ENCODE assay signal across 9 cellular contexts in the genomic region with DNA sequence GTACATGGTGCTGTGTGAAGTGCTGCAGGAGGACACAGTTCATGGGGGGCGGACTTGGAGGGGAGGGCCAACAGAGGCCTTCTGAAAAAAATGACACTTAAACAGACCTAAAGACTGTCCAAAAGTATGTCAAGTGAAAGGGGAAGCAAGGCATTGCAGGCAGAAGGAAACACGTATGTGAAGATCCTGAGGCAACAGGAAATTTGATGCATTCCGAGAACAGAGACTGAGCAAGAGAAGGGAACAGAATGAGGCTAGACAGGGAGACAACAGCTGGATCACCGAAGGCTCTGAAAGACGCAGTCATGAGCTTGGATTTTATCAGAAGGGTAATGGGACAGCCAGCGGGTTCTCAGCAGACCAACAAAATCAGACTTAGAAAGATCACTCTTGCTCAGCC. TPM values are rescaled to one million over a fixed set of nuclear protein-coding genes. Genes with fewer than 3 reads are reported as not detected.
DNase-seq lines count a peak whose midpoint lies in the region; ATAC-seq and TF ChIP-seq lines count a peak whose summit lies in the region.
"Had no signal": no experiment of that assay in that cellular context is flagged by ENCODE, and none has a peak within 500 bp of the region (broad histone marks: within the 10 kb centered on the region; RNA-seq: fewer than 3 reads in every experiment).

No MANE protein-coding gene starts in this region.

- ATAC-seq in activated T-cell treated with anti-CD3 and anti-CD28 coated beads, Interleukin-2, amount 50 U/mL, for 72 hours (replicated peaks in 1 of 2) = no peak
- ATAC-seq in left lung = no peak
- no peak for ATAC-seq in GM18861 (IDR thresholded peaks at IDR 0.05; ENCODE audit: unreplicated experiment)

- intact Hi-C loops in activated T-helper 1 cell treated with anti-CD3 and anti-CD28 coated beads, Interleukin-12 subunit alpha, Interleukin-12 subunit beta, Interleukin-2, Interleukin-4 antibody, amounts not matched to agents 30 ng/mL and 10 ng/mL and 1 ng/mL, durations not matched to agents 14 hours and 24 hours and 36 hours (cut with micrococcal nuclease) = loop anchor here (2.0 kb wide), 2 partner anchors 55 to 385 kb away; partner anchors contain the start of gene RPL23A
- intact Hi-C loops in left lung (cut with DNase I) (no loop called here), transverse colon (cut with DNase I; ENCODE audit: low total_unique reads) (no loop called here)

- H3K27me3 ChIP-seq in left lung (no peaks in the 10 kb centered on the region), transverse colon (no peaks in the 10 kb centered on the region)

- H3K4me1 Mint-ChIP-seq in activated T-cell treated with anti-CD3 and anti-CD28 coated beads, Interleukin-2, amount 50 U/mL, for 72 hours (ENCODE audit: low read depth) = peaks cover 38% of the 10 kb centered on the region
- H3K4me1 Mint-ChIP-seq in activated T-helper 1 cell treated with anti-CD3 and anti-CD28 coated beads, Interleukin-12 subunit alpha, Interleukin-12 subunit beta, Interleukin-2, Interleukin-4 antibody, amounts not matched to agents 30 ng/mL and 10 ng/mL and 1 ng/mL, durations not matched to agents 14 hours and 24 hours and 36 hours (ENCODE audit: low read depth) = peaks cover 45% of the 10 kb centered on the region

- H3K4me3 ChIP-seq in left lung (peak overlapping the region; percentile 89 to 97), transverse colon (peak overlapping the region in 3 of 4 donors; percentile 91 to 94 (median 91))

- H3K27ac ChIP-seq in left lung (peak overlapping the region in 1 of 2 donors; percentile 97), transverse colon (peak overlapping the region; percentile 94 to 97 (median 96))

- no peak for TF ChIP-seq EP300 in transverse colon (IDR thresholded peaks at IDR 0.05; ENCODE audit: low read depth)

- in situ Hi-C loops in transverse colon (cut with MboI; ENCODE audit: low pct_ligation_motif_present in 1 of 4, low pct_unique_long_range_greater_than_20kb in 1 of 4, low sequenced_read_pairs in 3 of 4) = no loop called here

- DNase-seq in activated T-cell treated with anti-CD3 and anti-CD28 coated beads, Interleukin-2, amount 50 U/mL, for 72 hours = no peak
- no peak for DNase-seq in activated T-cell treated with anti-CD3 and anti-CD28 coated beads, Interleukin-2, amount 50 U/mL, for 48 hours
- DNase-seq in activated T-helper 1 cell treated with anti-CD3 and anti-CD28 coated beads, Interleukin-12 subunit alpha, Interleukin-12 subunit beta, Interleukin-2, Interleukin-4 antibody, amounts not matched to agents 30 ng/mL and 10 ng/mL and 1 ng/mL, durations not matched to agents 14 hours and 24 hours and 36 hours (ENCODE audit: low spot score) = no peak
- no peak for DNase-seq in left lung
- no peak for DNase-seq in transverse colon
- no peak for DNase-seq in RPMI8226
- DNase-seq in GDM1 (lab: John Stamatoyannopoulos, UW) = no peak
- DNase-seq: NCI-H2171 treated with DMSO at 0.1 percent for 48 hours had no signal

- peaks cover 0 to under 1% of the 10 kb centered on the region in 2 donors for H3K36me3 Mint-ChIP-seq in activated T-cell treated with anti-CD3 and anti-CD28 coated beads, Interleukin-2, amount 50 U/mL, for 72 hours (ENCODE audit: insufficient read depth in 2 of 2)
- peaks cover 4% of the 10 kb centered on the region for H3K36me3 Mint-ChIP-seq in activated T-helper 1 cell treated with anti-CD3 and anti-CD28 coated beads, Interleukin-12 subunit alpha, Interleukin-12 subunit beta, Interleukin-2, Interleukin-4 antibody, amounts not matched to agents 30 ng/mL and 10 ng/mL and 1 ng/mL, durations not matched to agents 14 hours and 24 hours and 36 hours (ENCODE audit: low read depth)

- 62 to 70% methylated on average over 6 of the region's 6 CpGs for WGBS in transverse colon (ENCODE audit: low coverage in 1 of 2), 2 donors

- peaks cover 24 to 52% of the 10 kb centered on the region in 2 donors for H3K4me1 ChIP-seq in left lung
- H3K4me1 ChIP-seq in transverse colon = peaks cover 13 to 42% (median 25%) of the 10 kb centered on the region in 4 donors

- H3K9me3 ChIP-seq in left lung (no peaks in the 10 kb centered on the region), transverse colon (no peaks in the 10 kb centered on the region)

- TF ChIP-seq CTCF in left lung (IDR thresholded peaks at IDR 0.05) (no peak), transverse colon (IDR thresholded peaks at IDR 0.05) (no peak)

- H3K36me3 ChIP-seq in left lung (peaks cover 0 to 31% of the 10 kb centered on the region in 2 donors), transverse colon (peaks cover 0 to 4% (median under 1%) of the 10 kb centered on the region in 4 donors)

- H3K4me3 Mint-ChIP-seq in activated T-cell treated with anti-CD3 and anti-CD28 coated beads, Interleukin-2, amount 50 U/mL, for 72 hours = peak overlapping the region; percentile 90 to 97
- peak overlapping the region; percentile 99 for H3K4me3 Mint-ChIP-seq in activated T-helper 1 cell treated with anti-CD3 and anti-CD28 coated beads, Interleukin-12 subunit alpha, Interleukin-12 subunit beta, Interleukin-2, Interleukin-4 antibody, amounts not matched to agents 30 ng/mL and 10 ng/mL and 1 ng/mL, durations not matched to agents 14 hours and 24 hours and 36 hours

- no peak for TF ChIP-seq POLR2A in transverse colon (IDR thresholded peaks at IDR 0.05)

- H3K9me3 Mint-ChIP-seq in activated T-cell treated with anti-CD3 and anti-CD28 coated beads, Interleukin-2, amount 50 U/mL, for 72 hours = no peaks in the 10 kb centered on the region
- H3K9me3 Mint-ChIP-seq in activated T-helper 1 cell treated with anti-CD3 and anti-CD28 coated beads, Interleukin-12 subunit alpha, Interleukin-12 subunit beta, Interleukin-2, Interleukin-4 antibody, amounts not matched to agents 30 ng/mL and 10 ng/mL and 1 ng/mL, durations not matched to agents 14 hours and 24 hours and 36 hours = no peaks in the 10 kb centered on the region

- H3K27me3 Mint-ChIP-seq in activated T-cell treated with anti-CD3 and anti-CD28 coated beads, Interleukin-2, amount 50 U/mL, for 72 hours (ENCODE audit: low read depth) = no peaks in the 10 kb centered on the region
- H3K27me3 Mint-ChIP-seq in activated T-helper 1 cell treated with anti-CD3 and anti-CD28 coated beads, Interleukin-12 subunit alpha, Interleukin-12 subunit beta, Interleukin-2, Interleukin-4 antibody, amounts not matched to agents 30 ng/mL and 10 ng/mL and 1 ng/mL, durations not matched to agents 14 hours and 24 hours and 36 hours (ENCODE audit: insufficient read depth) = no peaks in the 10 kb centered on the region

- H3K27ac Mint-ChIP-seq in activated T-cell treated with anti-CD3 and anti-CD28 coated beads, Interleukin-2, amount 50 U/mL, for 72 hours = peak overlapping the region; percentile 6
- peak overlapping the region; percentile 97 for H3K27ac Mint-ChIP-seq in activated T-helper 1 cell treated with anti-CD3 and anti-CD28 coated beads, Interleukin-12 subunit alpha, Interleukin-12 subunit beta, Interleukin-2, Interleukin-4 antibody, amounts not matched to agents 30 ng/mL and 10 ng/mL and 1 ng/mL, durations not matched to agents 14 hours and 24 hours and 36 hours

RNA-seq across cellular contexts. Expression of gene IFT20, which starts 1.1 kb away (rescaled TPM):
- 10 to 100 TPM; 31.1 to 31.7 TPM for total RNA-seq in activated T-cell treated with anti-CD3 and anti-CD28 coated beads, Interleukin-2, amount 50 U/mL, for 72 hours
- total RNA-seq in activated T-helper 1 cell treated with anti-CD3 and anti-CD28 coated beads, Interleukin-12 subunit alpha, Interleukin-12 subunit beta, Interleukin-2, Interleukin-4 antibody, amounts not matched to agents 30 ng/mL and 10 ng/mL and 1 ng/mL, durations not matched to agents 14 hours and 24 hours and 36 hours = 21.3 and 25.8 TPM in 2 replicates
- total RNA-seq in left lung (10 to 100 TPM; 27.6 to 42.2 TPM), transverse colon (10 to 100 TPM in 3 of 4 donors, 1 to 10 TPM in 1; 7.2 to 46.0 (median 32.4) TPM)

RNA-seq across cellular contexts. Expression of gene TNFAIP1, which starts 1.4 kb away (rescaled TPM):
- total RNA-seq in activated T-cell treated with anti-CD3 and anti-CD28 coated beads, Interleukin-2, amount 50 U/mL, for 72 hours = 10 to 100 TPM; 20.9 to 22.1 TPM
- total RNA-seq in activated T-helper 1 cell treated with anti-CD3 and anti-CD28 coated beads, Interleukin-12 subunit alpha, Interleukin-12 subunit beta, Interleukin-2, Interleukin-4 antibody, amounts not matched to agents 30 ng/mL and 10 ng/mL and 1 ng/mL, durations not matched to agents 14 hours and 24 hours and 36 hours = 35.1 and 39.9 TPM in 2 replicates
- 10 to 100 TPM; 57.6 to 80.7 TPM for total RNA-seq in left lung
- 100 to 1,000 TPM in 1 of 4 donors, 10 to 100 TPM in 3; 25.6 to 137 (median 49.4) TPM for total RNA-seq in transverse colon

RNA-seq across cellular contexts. Expression of gene TMEM97, which starts 15.2 kb away (rescaled TPM):
- 10 to 100 TPM; 23.4 to 38.2 TPM for total RNA-seq in activated T-cell treated with anti-CD3 and anti-CD28 coated beads, Interleukin-2, amount 50 U/mL, for 72 hours
- total RNA-seq in activated T-helper 1 cell treated with anti-CD3 and anti-CD28 coated beads, Interleukin-12 subunit alpha, Interleukin-12 subunit beta, Interleukin-2, Interleukin-4 antibody, amounts not matched to agents 30 ng/mL and 10 ng/mL and 1 ng/mL, durations not matched to agents 14 hours and 24 hours and 36 hours = 60.9 and 64.5 TPM in 2 replicates
- total RNA-seq in left lung = 10 to 100 TPM; 27.0 to 69.3 TPM
- 10 to 100 TPM in 1 of 4 donors, 1 to 10 TPM in 2, not detected in 1; 4.5 to 57.7 (median 8.9) TPM for total RNA-seq in transverse colon

RNA-seq across cellular contexts. Expression of gene POLDIP2, which starts 23.2 kb away (rescaled TPM):
- total RNA-seq in activated T-cell treated with anti-CD3 and anti-CD28 coated beads, Interleukin-2, amount 50 U/mL, for 72 hours = 10 to 100 TPM; 78.2 to 91.2 TPM
- 110 and 114 TPM in 2 replicates for total RNA-seq in activated T-helper 1 cell treated with anti-CD3 and anti-CD28 coated beads, Interleukin-12 subunit alpha, Interleukin-12 subunit beta, Interleukin-2, Interleukin-4 antibody, amounts not matched to agents 30 ng/mL and 10 ng/mL and 1 ng/mL, durations not matched to agents 14 hours and 24 hours and 36 hours
- 10 to 100 TPM; 65.6 to 76.8 TPM for total RNA-seq in left lung
- 10 to 100 TPM; 54.9 to 95.3 (median 66.5) TPM for total RNA-seq in transverse colon

RNA-seq across cellular contexts. Expression of gene SEBOX, which starts 30.8 kb away (rescaled TPM):
- total RNA-seq in activated T-cell treated with anti-CD3 and anti-CD28 coated beads, Interleukin-2, amount 50 U/mL, for 72 hours = not detected
- not detected in 2 replicates for total RNA-seq in activated T-helper 1 cell treated with anti-CD3 and anti-CD28 coated beads, Interleukin-12 subunit alpha, Interleukin-12 subunit beta, Interleukin-2, Interleukin-4 antibody, amounts not matched to agents 30 ng/mL and 10 ng/mL and 1 ng/mL, durations not matched to agents 14 hours and 24 hours and 36 hours
- total RNA-seq in left lung = not detected
- not detected for total RNA-seq in transverse colon
